ENCODE assay signal across 1 cellular context in genomic region chr9:113967380-113967779, GRCh38.
A peak's percentile ranks its signal among the peaks of the same experiment; 100 is the strongest.
TF ChIP-seq lines count a peak whose summit lies in the region.

No MANE protein-coding gene starts in this region.

TF ChIP-seq in liver, 16 proteins besides CTCF, POLR2A, EP300 and RAD21 (continued from another document):
- TF ChIP-seq REST (IDR thresholded peaks at IDR 0.05) = no peak
- no peak for TF ChIP-seq TAF1 (conservative IDR thresholded peaks at IDR 0.05)
- no peak for TF ChIP-seq MAX (IDR thresholded peaks at IDR 0.05)
- no peak for TF ChIP-seq EGR1 (IDR thresholded peaks at IDR 0.05; ENCODE audit: low read depth in 2 of 2)
- TF ChIP-seq ZBTB33 (IDR thresholded peaks at IDR 0.05) = no peak
- TF ChIP-seq HNF4G (IDR thresholded peaks at IDR 0.05) = peak; percentile 55
- no peak for TF ChIP-seq JUND (IDR thresholded peaks at IDR 0.05)
- no peak for TF ChIP-seq YY1 (IDR thresholded peaks at IDR 0.05)
- no peak for TF ChIP-seq GABPA (IDR thresholded peaks at IDR 0.05 in 1 of 2, conservative IDR thresholded peaks at IDR 0.05 in 1 of 2)
- TF ChIP-seq RXRA (IDR thresholded peaks at IDR 0.05) = peak in 1 of 2 donors; percentile 33
- no peak for TF ChIP-seq NR2F2 (IDR thresholded peaks at IDR 0.05)
